Comparison of ENCODE assay signal across 8 cellular contexts in genomic region chr2:73070651-73071451, GRCh38. TPM values are rescaled to one million over a fixed set of nuclear protein-coding genes. Genes with fewer than 3 reads are reported as not detected.
DNase-seq lines count a peak whose midpoint lies in the region; ATAC-seq and TF ChIP-seq lines count a peak whose summit lies in the region.

No MANE protein-coding gene starts in this region.

- no peaks in the 10 kb centered on the region for H3K27me3 ChIP-seq in PC-9 (ENCODE audit: insufficient read depth, low read depth)
- no peaks in the 10 kb centered on the region for H3K27me3 ChIP-seq in esophagus muscularis mucosa
- no peaks in the 10 kb centered on the region for H3K27me3 ChIP-seq in muscle layer of duodenum (ENCODE audit: low read depth, low read length)

- H3K36me3 ChIP-seq in PC-9 (ENCODE audit: low read depth) (no peaks in the 10 kb centered on the region), esophagus muscularis mucosa (peaks cover 0 to 24% (median 16%) of the 10 kb centered on the region in 4 donors), muscle layer of duodenum (ENCODE audit: control insufficient read depth in 1 of 2, insufficient read depth in 2 of 2, low read length in 2 of 2) (peaks cover 0 to 10% of the 10 kb centered on the region in 2 donors)

- DNase-seq in DMS153 treated with DMSO at 0.1 percent for 48 hours (lab: John Stamatoyannopoulos, UW; ENCODE audit: unreplicated experiment) = peak; percentile 94
- peak; percentile 83 for DNase-seq in Jurkat, Clone E6-1 (ENCODE audit: low read depth, low spot score)
- peak; percentile 80 to 97 for DNase-seq in PC-9
- DNase-seq in activated T-cell treated with anti-CD3 and anti-CD28 coated beads, Interleukin-2, amount 50 U/mL, for 4 hours = peak; percentile 92
- DNase-seq in esophagus muscularis mucosa (ENCODE audit: extremely low spot score) = peak; percentile 100
- DNase-seq in stimulated activated CD8-positive, alpha-beta memory T cell treated with anti-CD3 and anti-CD28 coated beads, Interleukin-7, amount 100 ng/mL, for 1 hour (ENCODE audit: low read depth in 2 of 2) = peak; percentile 93 to 94

- no peaks in the 10 kb centered on the region for H3K9me3 Mint-ChIP-seq in activated T-cell treated with anti-CD3 and anti-CD28 coated beads, Interleukin-2, amount 50 U/mL, for 4 hours

- 0% methylated on average over 4 of the region's 91 CpGs for WGBS in esophagus muscularis mucosa

- CTCF ChIA-PET in PC-9 (lab: Charles Lee) = interaction anchor here (0.5 to 0.6 kb wide), 2 partner anchors 79 to 787 kb away, joined by 3 to 11 read pairs; no protein-coding TSS in a partner anchor

- peak; percentile 62 for TF ChIP-seq POLR2A in esophagus muscularis mucosa (IDR thresholded peaks at IDR 0.05; ENCODE audit: low read depth)

- TF ChIP-seq CTCF in PC-9 (conservative IDR thresholded peaks at IDR 0.05) = 0 out of 2 replicates have a peak, but pooled peaks have one; percentile 3
- TF ChIP-seq CTCF in esophagus muscularis mucosa (IDR thresholded peaks at IDR 0.05) = peak in 1 of 3 experiments; percentile 18

- peaks cover 30% of the 10 kb centered on the region for H3K79me2 ChIP-seq in PC-9 (ENCODE audit: low read depth)

- peak; percentile 93 for ATAC-seq in GM21723 (IDR thresholded peaks at IDR 0.05; ENCODE audit: unreplicated experiment)
- ATAC-seq in activated T-cell treated with anti-CD3 and anti-CD28 coated beads, Interleukin-2, amount 50 U/mL, for 4 hours = peak; percentile 94

- peak overlapping the region; percentile 96 for H2AFZ ChIP-seq in PC-9

- BruUV-seq in PC-9 (replicated peaks; lab: Mats Ljungman, UMichigan) = TSS peak; percentile 21

- peaks cover 20% of the 10 kb centered on the region for H3K4me1 Mint-ChIP-seq in activated T-cell treated with anti-CD3 and anti-CD28 coated beads, Interleukin-2, amount 50 U/mL, for 4 hours (ENCODE audit: low read depth)

- peak overlapping the region; percentile 81 for H3K4me2 ChIP-seq in PC-9

- H3K4me3 Mint-ChIP-seq in activated T-cell treated with anti-CD3 and anti-CD28 coated beads, Interleukin-2, amount 50 U/mL, for 4 hours = peak overlapping the region; percentile 88

- no peaks in the 10 kb centered on the region for H3K27me3 Mint-ChIP-seq in activated T-cell treated with anti-CD3 and anti-CD28 coated beads, Interleukin-2, amount 50 U/mL, for 4 hours (ENCODE audit: low read depth)

- H3K4me3 ChIP-seq in Jurkat, Clone E6-1 (ENCODE audit: low read length) = peak overlapping the region; percentile 75
- peak overlapping the region; percentile 99 for H3K4me3 ChIP-seq in PC-9
- peak overlapping the region; percentile 65 to 94 (median 82) for H3K4me3 ChIP-seq in esophagus muscularis mucosa
- H3K4me3 ChIP-seq in muscle layer of duodenum (ENCODE audit: low read depth in 1 of 2, low read length in 2 of 2) = peak overlapping the region; percentile 76 to 88

- H3K4me1 ChIP-seq in PC-9 (replicated peaks; ENCODE audit: insufficient read depth) (peaks cover 11% of the 10 kb centered on the region), esophagus muscularis mucosa (peaks cover 34 to 45% (median 39%) of the 10 kb centered on the region in 4 donors), muscle layer of duodenum (ENCODE audit: control insufficient read depth in 1 of 2, insufficient read depth in 2 of 2, low read length in 2 of 2) (peaks cover 11 to 24% of the 10 kb centered on the region in 2 donors)

- no peaks in the 10 kb centered on the region for H3K9me3 ChIP-seq in PC-9 (ENCODE audit: insufficient read depth, low read depth)
- H3K9me3 ChIP-seq in esophagus muscularis mucosa = no peaks in the 10 kb centered on the region
- no peaks in the 10 kb centered on the region for H3K9me3 ChIP-seq in muscle layer of duodenum (ENCODE audit: control insufficient read depth in 1 of 2, low read length in 2 of 2)

- intact Hi-C loops in PC-9 (cut with micrococcal nuclease; ENCODE audit: unreplicated experiment) = loop anchor here (5.0 kb wide), 1 partner anchor 79 kb away; no protein-coding TSS in a partner anchor
- intact Hi-C loops in esophagus muscularis mucosa (cut with DNase I) = loop anchor here (2.0 to 10.0 kb wide), 3 partner anchors 42 to 176 kb away; partner anchors contain the start of gene RAB11FIP5

- H3K27ac ChIP-seq in PC-9 (peak overlapping the region; percentile 43), esophagus muscularis mucosa (replicated peaks in 1 of 4) (peak overlapping the region; percentile 83 to 97 (median 93)), muscle layer of duodenum (ENCODE audit: low read length) (peak overlapping the region; percentile 69)

- H3K9me2 ChIP-seq in PC-9 (ENCODE audit: insufficient read depth) = no peaks in the 10 kb centered on the region

- H3K36me3 Mint-ChIP-seq in activated T-cell treated with anti-CD3 and anti-CD28 coated beads, Interleukin-2, amount 50 U/mL, for 4 hours (ENCODE audit: insufficient read depth) = peaks cover 2% of the 10 kb centered on the region

- TF ChIP-seq EP300 in esophagus muscularis mucosa (IDR thresholded peaks at IDR 0.05) = no peak

- H4K20me1 ChIP-seq in PC-9 (ENCODE audit: insufficient read depth) = no peaks in the 10 kb centered on the region

- POLR2A ChIA-PET in PC-9 (lab: Charles Lee; ENCODE audit: unreplicated experiment) = interaction anchor here (0.7 kb wide), 1 partner anchor 162 kb away, joined by 3 read pairs; the partner anchor contains the start of gene PRADC1

- no peaks in the 10 kb centered on the region for H3F3A ChIP-seq in PC-9 (ENCODE audit: insufficient read depth, low read depth)

RNA-seq across cellular contexts. Expression of gene SFXN5, which starts 0.7 kb away (rescaled TPM):
- 13.8 TPM for polyA plus RNA-seq in Jurkat, Clone E6-1 (2012; ENCODE audit: insufficient read depth, insufficient read length)
- total RNA-seq in PC-9 (2021) = 12.5 and 15.2 TPM in 2 replicates
- 1 to 10 TPM; 5.2 to 7.3 (median 5.3) TPM for total RNA-seq in activated T-cell treated with anti-CD3 and anti-CD28 coated beads, Interleukin-2, amount 50 U/mL, for 4 hours
- total RNA-seq in esophagus muscularis mucosa = 10 to 100 TPM in 1 of 4 donors, 1 to 10 TPM in 3; 5.8 to 10.0 (median 6.8) TPM

RNA-seq across cellular contexts. Expression of gene RAB11FIP5, which starts 41.9 kb away (rescaled TPM):
- polyA plus RNA-seq in Jurkat, Clone E6-1 (2012; ENCODE audit: insufficient read depth, insufficient read length) = 6.2 TPM
- 24.4 and 25.0 TPM in 2 replicates for total RNA-seq in PC-9 (2021)
- 1 to 10 TPM; 4.6 to 5.1 (median 5.0) TPM for total RNA-seq in activated T-cell treated with anti-CD3 and anti-CD28 coated beads, Interleukin-2, amount 50 U/mL, for 4 hours
- 10 to 100 TPM; 17.0 to 46.4 (median 38.4) TPM for total RNA-seq in esophagus muscularis mucosa

Comparison
In these comparisons a context has a peak if more than half of its experiments do, and no peak if none do; other contexts are left out.
1. Peak in every context shown above with its lines: DNase-seq, ATAC-seq, H3K4me3 ChIP-seq and H3K27ac ChIP-seq.
2. H3K27ac ChIP-seq: peak in every context shown above with its lines; median percentile 93 in esophagus muscularis mucosa; 69 in muscle layer of duodenum; 43 in PC-9.